In genomic region chr4:80135702-80136058, GRCh38 we compare ENCODE assay signal across 1 cellular context.
TF ChIP-seq lines count a peak whose summit lies in the region.

No MANE protein-coding gene starts in this region.

TF ChIP-seq in HCT116, 20 proteins besides CTCF, POLR2A, EP300 and RAD21 (continued from another document):
- TF ChIP-seq, protein P1, sequence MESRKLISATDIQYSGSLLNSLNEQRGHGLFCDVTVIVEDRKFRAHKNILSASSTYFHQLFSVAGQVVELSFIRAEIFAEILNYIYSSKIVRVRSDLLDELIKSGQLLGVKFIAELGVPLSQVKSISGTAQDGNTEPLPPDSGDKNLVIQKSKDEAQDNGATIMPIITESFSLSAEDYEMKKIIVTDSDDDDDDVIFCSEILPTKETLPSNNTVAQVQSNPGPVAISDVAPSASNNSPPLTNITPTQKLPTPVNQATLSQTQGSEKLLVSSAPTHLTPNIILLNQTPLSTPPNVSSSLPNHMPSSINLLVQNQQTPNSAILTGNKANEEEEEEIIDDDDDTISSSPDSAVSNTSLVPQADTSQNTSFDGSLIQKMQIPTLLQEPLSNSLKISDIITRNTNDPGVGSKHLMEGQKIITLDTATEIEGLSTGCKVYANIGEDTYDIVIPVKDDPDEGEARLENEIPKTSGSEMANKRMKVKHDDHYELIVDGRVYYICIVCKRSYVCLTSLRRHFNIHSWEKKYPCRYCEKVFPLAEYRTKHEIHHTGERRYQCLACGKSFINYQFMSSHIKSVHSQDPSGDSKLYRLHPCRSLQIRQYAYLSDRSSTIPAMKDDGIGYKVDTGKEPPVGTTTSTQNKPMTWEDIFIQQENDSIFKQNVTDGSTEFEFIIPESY (IDR thresholded peaks at IDR 0.05; ENCODE audit: extremely low read depth, insufficient replicate concordance, low read length), result no peak
- no peak for TF ChIP-seq SRF (IDR thresholded peaks at IDR 0.05; ENCODE audit: low read depth)
- no peak for TF ChIP-seq EZH2phosphoT487 (IDR thresholded peaks at IDR 0.05; ENCODE audit: borderline replicate concordance)
- no peak for TF ChIP-seq TCF7L2 (IDR thresholded peaks at IDR 0.05; ENCODE audit: borderline replicate concordance, extremely low read depth, insufficient read depth, insufficient read length)
- no peak for TF ChIP-seq JUND (IDR thresholded peaks at IDR 0.05)
TF ChIP-seq in HCT116: peak in this region for 0.
